28 cellular contexts compared by ENCODE assay signal in genomic region chr3:15157441-15157840, GRCh38.
"Had no signal": no experiment of that assay in that cellular context is flagged by ENCODE, and none has a peak within 500 bp of the region (broad histone marks: within the 10 kb centered on the region; RNA-seq: fewer than 3 reads in every experiment).

No MANE protein-coding gene starts in this region.

- H3K9me3 ChIP-seq: colonic mucosa, esophagus muscularis mucosa, esophagus squamous epithelium, gastrocnemius medialis, heart left ventricle had no signal

- H3K36me3 ChIP-seq: colonic mucosa, esophagus muscularis mucosa, esophagus squamous epithelium, gastrocnemius medialis, gastroesophageal sphincter, heart left ventricle, heart right ventricle had no signal

- H3K27ac ChIP-seq: colonic mucosa, coronary artery, epithelial cell of prostate, esophagus muscularis mucosa, esophagus squamous epithelium, foreskin keratinocyte, gastrocnemius medialis, gastroesophageal sphincter, heart left ventricle, heart right ventricle had no signal

- H3K4me3 Mint-ChIP-seq: dendritic cell treated with granulocyte-macrophage colony-stimulating factor and Interleukin-4, amounts not matched to agents 40 ng/mL and 50 ng/mL, for 4 days; effector memory CD8-positive, alpha-beta T cell; endodermal cell had no signal

- DNase-seq: colonic mucosa; cortex of kidney; dermis blood vessel endothelial cell; effector CD4-positive, alpha-beta T cell; effector CD8-positive, alpha-beta T cell; effector memory CD4-positive, alpha-beta T cell; effector memory CD8-positive, alpha-beta T cell; endodermal cell; erythroblast; esophagus squamous epithelium; foreskin fibroblast; foreskin keratinocyte; foreskin melanocyte; gastrocnemius medialis; glutamatergic neuron; head of caudate nucleus; heart left ventricle; heart right ventricle had no signal

- H3K4me3 ChIP-seq: colonic mucosa, coronary artery, esophagus muscularis mucosa, esophagus squamous epithelium, gastrocnemius medialis, gastroesophageal sphincter, heart left ventricle, heart right ventricle had no signal

- H3K27me3 ChIP-seq: colonic mucosa had no signal

- FAIRE-seq: colon, endometrium, endothelial cell of umbilical vein, frontal cortex had no signal

- ATAC-seq: effector memory CD8-positive, alpha-beta T cell; esophagus mucosa; foreskin keratinocyte; gastrocnemius medialis; gastroesophageal sphincter; heart left ventricle; heart right ventricle had no signal

- H3K4me1 Mint-ChIP-seq: endodermal cell had no signal

- H3K27ac Mint-ChIP-seq: dendritic cell treated with granulocyte-macrophage colony-stimulating factor and Interleukin-4, amounts not matched to agents 40 ng/mL and 50 ng/mL, for 4 days; effector memory CD8-positive, alpha-beta T cell; endodermal cell had no signal

- H3K4me1 ChIP-seq: colonic mucosa, esophagus muscularis mucosa, esophagus squamous epithelium, foreskin keratinocyte, gastrocnemius medialis, gastroesophageal sphincter, heart left ventricle, heart right ventricle had no signal

- H3K9me3 Mint-ChIP-seq: effector memory CD8-positive, alpha-beta T cell had no signal
